ENCODE assay signal across 12 cellular contexts in the genomic region with DNA sequence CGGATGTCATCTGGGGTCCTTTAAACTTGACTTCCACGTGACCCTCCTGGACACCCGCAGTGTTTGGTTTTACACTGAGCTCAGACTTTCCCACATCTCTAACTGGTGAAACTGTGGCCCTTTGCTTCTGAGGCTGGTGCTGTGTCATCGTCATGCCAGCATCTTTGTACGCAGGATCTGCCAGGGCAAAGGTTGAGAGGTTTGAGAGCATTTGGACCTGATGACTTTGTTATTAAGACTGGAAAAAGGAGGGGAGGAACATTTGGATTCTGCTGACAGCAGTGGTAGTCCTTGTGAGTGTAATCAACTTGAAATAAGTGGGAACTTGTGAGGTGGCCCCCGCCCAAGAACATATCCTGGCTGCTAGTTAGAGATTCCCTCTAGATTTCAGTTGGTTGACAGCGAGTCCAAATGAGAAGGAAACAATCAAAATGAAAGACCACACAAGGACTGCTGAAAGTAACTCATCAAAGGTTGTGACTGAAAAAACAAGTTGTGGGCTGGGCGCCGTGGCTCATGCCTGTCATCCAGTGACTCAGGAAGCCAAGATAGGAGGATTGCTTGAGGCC.
A peak's percentile ranks its signal among the peaks of the same experiment; 100 is the strongest.
DNase-seq lines count a peak whose midpoint lies in the region; ATAC-seq and TF ChIP-seq lines count a peak whose summit lies in the region.
"Had no signal": no experiment of that assay in that cellular context is flagged by ENCODE, and none has a peak within 500 bp of the region (broad histone marks: within the 10 kb centered on the region; RNA-seq: fewer than 3 reads in every experiment).

No MANE protein-coding gene starts in this region.

- peak overlapping the region; percentile 8 for H3K4me3 Mint-ChIP-seq in activated naive CD8-positive, alpha-beta T cell treated with anti-CD3 and anti-CD28 coated beads, Interleukin-2, amount 50 U/mL, for 24 hours

- intact Hi-C loops in Panc1 (cut with micrococcal nuclease; ENCODE audit: unreplicated experiment) = no loop called here

- H3K27me3 Mint-ChIP-seq in activated naive CD8-positive, alpha-beta T cell treated with anti-CD3 and anti-CD28 coated beads, Interleukin-2, amount 50 U/mL, for 24 hours = peaks cover 2% of the 10 kb centered on the region

- peaks cover 51% of the 10 kb centered on the region for H3K4me1 Mint-ChIP-seq in activated naive CD8-positive, alpha-beta T cell treated with anti-CD3 and anti-CD28 coated beads, Interleukin-2, amount 50 U/mL, for 24 hours

- no peaks in the 10 kb centered on the region for H3K79me2 ChIP-seq in osteoblast (ENCODE audit: insufficient read depth, low read length)

- CTCF ChIA-PET in Panc1 (lab: Charles Lee) (no interaction called here), HEK293T (lab: Yijun Ruan, JAX) (interaction anchor here (1.1 kb wide), 1 partner anchor 25 kb away, joined by 3 read pairs; no protein-coding TSS in a partner anchor)

- in situ Hi-C loops in Caki2 (cut with HindIII; ENCODE audit: low pct_unique_long_range_greater_than_20kb, low sequenced_read_pairs) = no loop called here
- in situ Hi-C loops in Panc1 (cut with HindIII; ENCODE audit: low pct_unique_long_range_greater_than_20kb, low sequenced_read_pairs) = no loop called here

- H3K36me3 ChIP-seq in Panc1 (ENCODE audit: control insufficient read depth, insufficient read depth, low read length) (peaks cover 3% of the 10 kb centered on the region; the same call in 1 of the 2 replicates), osteoblast (ENCODE audit: insufficient read depth, low read length) (no peaks in the 10 kb centered on the region)
- H3K36me3 ChIP-seq: SJSA1 had no signal

- H3K27ac ChIP-seq in Panc1 (ENCODE audit: low read length) (no peak overlapping the region), osteoblast (ENCODE audit: low read depth, low read length) (peak overlapping the region; percentile 8)
- H3K27ac ChIP-seq: SJSA1 had no signal

- H3K9me3 ChIP-seq in Panc1 (ENCODE audit: control insufficient read depth, insufficient read depth, low read depth, low read length) (no peaks in the 10 kb centered on the region), osteoblast (ENCODE audit: low read depth, low read length) (no peaks in the 10 kb centered on the region)

- H3K36me3 Mint-ChIP-seq in activated naive CD8-positive, alpha-beta T cell treated with anti-CD3 and anti-CD28 coated beads, Interleukin-2, amount 50 U/mL, for 24 hours (ENCODE audit: low read depth) = peaks cover 3% of the 10 kb centered on the region

- TF ChIP-seq CTCF in Panc1 (IDR thresholded peaks at IDR 0.05) (no peak), osteoblast (IDR thresholded peaks at IDR 0.05; ENCODE audit: extremely low read depth, low read depth, low read length) (no peak)

- no peak overlapping the region for H3K4me3 ChIP-seq in Panc1 (ENCODE audit: low read depth in 2 of 2, low read length in 2 of 2)
- no peak overlapping the region for H3K4me3 ChIP-seq in osteoblast (ENCODE audit: insufficient read depth, low read length)
- H3K4me3 ChIP-seq: SJSA1 had no signal

- TSS peak; percentile 30 for BruUV-seq in Panc1 (replicated peaks; lab: Mats Ljungman, UMichigan)

- peak; percentile 55 for DNase-seq in Caki2 (ENCODE audit: low read depth)
- DNase-seq in Panc1 (ENCODE audit: low read depth, low spot score) = no peak
- peak; percentile 63 for DNase-seq in activated naive CD8-positive, alpha-beta T cell treated with anti-CD3 and anti-CD28 coated beads, Interleukin-2, amount 50 U/mL, for 24 hours
- peak; percentile 75 for DNase-seq in osteoblast (ENCODE audit: insufficient read length, low spot score, missing footprints)
- no peak for DNase-seq in HEK293T (ENCODE audit: extremely low spot score)
- no peak for DNase-seq in NCI-H2029 treated with DMSO at 0.1 percent for 48 hours (lab: John Stamatoyannopoulos, UW)
- DNase-seq: Calu3, Kasumi-1, NCI-H345 had no signal

- H3K27ac Mint-ChIP-seq in activated naive CD8-positive, alpha-beta T cell treated with anti-CD3 and anti-CD28 coated beads, Interleukin-2, amount 50 U/mL, for 24 hours = peak overlapping the region; percentile 80

- H3K27me3 ChIP-seq in Panc1 (ENCODE audit: control insufficient read depth, insufficient read depth, low read length) = no peaks in the 10 kb centered on the region
- no peaks in the 10 kb centered on the region for H3K27me3 ChIP-seq in osteoblast (ENCODE audit: insufficient read depth, low read length)
- H3K27me3 ChIP-seq: SJSA1 had no signal

- no peak overlapping the region for H3K4me2 ChIP-seq in osteoblast (ENCODE audit: insufficient read depth, low read length)

- H3K4me1 ChIP-seq in Panc1 (ENCODE audit: control insufficient read depth, insufficient read depth, low read length) (no peaks in the 10 kb centered on the region), osteoblast (ENCODE audit: insufficient read depth, low read length) (peaks cover 9% of the 10 kb centered on the region)
- H3K4me1 ChIP-seq: SJSA1 had no signal

- no peaks in the 10 kb centered on the region for H4K20me1 ChIP-seq in osteoblast (ENCODE audit: insufficient read depth, low read length)

- POLR2A ChIA-PET in Panc1 (lab: Charles Lee) = no interaction called here
- POLR2A ChIA-PET in HEK293T (lab: Yijun Ruan, JAX) = no interaction called here

- ATAC-seq in Panc1 (no peak), SK-N-SH treated with all-trans-retinoic acid at 6 μM for 48 hours (no peak), HG02938 (IDR thresholded peaks at IDR 0.05; ENCODE audit: unreplicated experiment) (no peak)
- peak; percentile 83 for ATAC-seq in activated naive CD8-positive, alpha-beta T cell treated with anti-CD3 and anti-CD28 coated beads, Interleukin-2, amount 50 U/mL, for 24 hours

- H3K9me3 Mint-ChIP-seq in activated naive CD8-positive, alpha-beta T cell treated with anti-CD3 and anti-CD28 coated beads, Interleukin-2, amount 50 U/mL, for 24 hours = peaks cover 12% of the 10 kb centered on the region

- no peak overlapping the region for H2AFZ ChIP-seq in osteoblast (ENCODE audit: low read length)

TF ChIP-seq in HEK293T, 16 proteins besides CTCF, POLR2A, EP300 and RAD21:
- TF ChIP-seq, protein P1, sequence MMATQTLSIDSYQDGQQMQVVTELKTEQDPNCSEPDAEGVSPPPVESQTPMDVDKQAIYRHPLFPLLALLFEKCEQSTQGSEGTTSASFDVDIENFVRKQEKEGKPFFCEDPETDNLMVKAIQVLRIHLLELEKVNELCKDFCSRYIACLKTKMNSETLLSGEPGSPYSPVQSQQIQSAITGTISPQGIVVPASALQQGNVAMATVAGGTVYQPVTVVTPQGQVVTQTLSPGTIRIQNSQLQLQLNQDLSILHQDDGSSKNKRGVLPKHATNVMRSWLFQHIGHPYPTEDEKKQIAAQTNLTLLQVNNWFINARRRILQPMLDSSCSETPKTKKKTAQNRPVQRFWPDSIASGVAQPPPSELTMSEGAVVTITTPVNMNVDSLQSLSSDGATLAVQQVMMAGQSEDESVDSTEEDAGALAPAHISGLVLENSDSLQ (IDR thresholded peaks at IDR 0.05) = no peak
- TF ChIP-seq CTBP1 (IDR thresholded peaks at IDR 0.05; ENCODE audit: borderline replicate concordance) (no peak), FOXK2 (IDR thresholded peaks at IDR 0.05) (no peak), ELF4 (IDR thresholded peaks at IDR 0.05) (no peak), ARNT (IDR thresholded peaks at IDR 0.05) (no peak), TARDBP (IDR thresholded peaks at IDR 0.05) (no peak), ZNF384 (IDR thresholded peaks at IDR 0.05) (no peak)

TF ChIP-seq in SK-N-SH treated with all-trans-retinoic acid at 6 μM for 48 hours, 23 proteins besides CTCF, POLR2A, EP300 and RAD21 (continues in another document):
- no peak for TF ChIP-seq PPARA (CRISPR knock-in tag; IDR thresholded peaks at IDR 0.05; ENCODE audit: borderline replicate concordance)
- TF ChIP-seq ZFP30 (CRISPR knock-in tag; IDR thresholded peaks at IDR 0.05) = no peak
- TF ChIP-seq, protein P2, sequence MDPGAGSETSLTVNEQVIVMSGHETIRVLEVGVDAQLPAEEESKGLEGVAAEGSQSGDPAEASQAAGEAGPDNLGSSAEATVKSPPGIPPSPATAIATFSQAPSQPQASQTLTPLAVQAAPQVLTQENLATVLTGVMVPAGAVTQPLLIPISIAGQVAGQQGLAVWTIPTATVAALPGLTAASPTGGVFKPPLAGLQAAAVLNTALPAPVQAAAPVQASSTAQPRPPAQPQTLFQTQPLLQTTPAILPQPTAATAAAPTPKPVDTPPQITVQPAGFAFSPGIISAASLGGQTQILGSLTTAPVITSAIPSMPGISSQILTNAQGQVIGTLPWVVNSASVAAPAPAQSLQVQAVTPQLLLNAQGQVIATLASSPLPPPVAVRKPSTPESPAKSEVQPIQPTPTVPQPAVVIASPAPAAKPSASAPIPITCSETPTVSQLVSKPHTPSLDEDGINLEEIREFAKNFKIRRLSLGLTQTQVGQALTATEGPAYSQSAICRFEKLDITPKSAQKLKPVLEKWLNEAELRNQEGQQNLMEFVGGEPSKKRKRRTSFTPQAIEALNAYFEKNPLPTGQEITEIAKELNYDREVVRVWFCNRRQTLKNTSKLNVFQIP (CRISPR knock-in tag; IDR thresholded peaks at IDR 0.05; ENCODE audit: borderline replicate concordance, low read depth) = no peak
- no peak for TF ChIP-seq OSR1 (CRISPR knock-in tag; IDR thresholded peaks at IDR 0.05)
- TF ChIP-seq CSDC2 (CRISPR knock-in tag; IDR thresholded peaks at IDR 0.05) = no peak
- TF ChIP-seq ZC3H10 (CRISPR knock-in tag; IDR thresholded peaks at IDR 0.05) = no peak
- no peak for TF ChIP-seq ZFP3 (CRISPR knock-in tag; IDR thresholded peaks at IDR 0.05)
- TF ChIP-seq RARB (CRISPR knock-in tag; IDR thresholded peaks at IDR 0.05) = no peak
- TF ChIP-seq, protein P3, sequence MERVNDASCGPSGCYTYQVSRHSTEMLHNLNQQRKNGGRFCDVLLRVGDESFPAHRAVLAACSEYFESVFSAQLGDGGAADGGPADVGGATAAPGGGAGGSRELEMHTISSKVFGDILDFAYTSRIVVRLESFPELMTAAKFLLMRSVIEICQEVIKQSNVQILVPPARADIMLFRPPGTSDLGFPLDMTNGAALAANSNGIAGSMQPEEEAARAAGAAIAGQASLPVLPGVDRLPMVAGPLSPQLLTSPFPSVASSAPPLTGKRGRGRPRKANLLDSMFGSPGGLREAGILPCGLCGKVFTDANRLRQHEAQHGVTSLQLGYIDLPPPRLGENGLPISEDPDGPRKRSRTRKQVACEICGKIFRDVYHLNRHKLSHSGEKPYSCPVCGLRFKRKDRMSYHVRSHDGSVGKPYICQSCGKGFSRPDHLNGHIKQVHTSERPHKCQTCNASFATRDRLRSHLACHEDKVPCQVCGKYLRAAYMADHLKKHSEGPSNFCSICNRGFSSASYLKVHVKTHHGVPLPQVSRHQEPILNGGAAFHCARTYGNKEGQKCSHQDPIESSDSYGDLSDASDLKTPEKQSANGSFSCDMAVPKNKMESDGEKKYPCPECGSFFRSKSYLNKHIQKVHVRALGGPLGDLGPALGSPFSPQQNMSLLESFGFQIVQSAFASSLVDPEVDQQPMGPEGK (CRISPR knock-in tag; IDR thresholded peaks at IDR 0.05; ENCODE audit: borderline replicate concordance) = no peak
- no peak for TF ChIP-seq SNAI2 (CRISPR knock-in tag; IDR thresholded peaks at IDR 0.05)
- no peak for TF ChIP-seq ZNF8 (CRISPR knock-in tag; IDR thresholded peaks at IDR 0.05)
- TF ChIP-seq ESRRG (CRISPR knock-in tag; IDR thresholded peaks at IDR 0.05) = no peak

Comparison
In these comparisons a context has a peak if more than half of its experiments do, and no peak if none do; other contexts are left out.
1. DNase-seq: peak in Caki2 (single experiment), activated naive CD8-positive, alpha-beta T cell treated with anti-CD3 and anti-CD28 coated beads, Interleukin-2, amount 50 U/mL, for 24 hours (single experiment) and osteoblast (single experiment); none in Panc1 (single experiment), HEK293T (single experiment) and NCI-H2029 treated with DMSO at 0.1 percent for 48 hours (single experiment).